ENCODE assay signal across 9 cellular contexts in the genomic region with DNA sequence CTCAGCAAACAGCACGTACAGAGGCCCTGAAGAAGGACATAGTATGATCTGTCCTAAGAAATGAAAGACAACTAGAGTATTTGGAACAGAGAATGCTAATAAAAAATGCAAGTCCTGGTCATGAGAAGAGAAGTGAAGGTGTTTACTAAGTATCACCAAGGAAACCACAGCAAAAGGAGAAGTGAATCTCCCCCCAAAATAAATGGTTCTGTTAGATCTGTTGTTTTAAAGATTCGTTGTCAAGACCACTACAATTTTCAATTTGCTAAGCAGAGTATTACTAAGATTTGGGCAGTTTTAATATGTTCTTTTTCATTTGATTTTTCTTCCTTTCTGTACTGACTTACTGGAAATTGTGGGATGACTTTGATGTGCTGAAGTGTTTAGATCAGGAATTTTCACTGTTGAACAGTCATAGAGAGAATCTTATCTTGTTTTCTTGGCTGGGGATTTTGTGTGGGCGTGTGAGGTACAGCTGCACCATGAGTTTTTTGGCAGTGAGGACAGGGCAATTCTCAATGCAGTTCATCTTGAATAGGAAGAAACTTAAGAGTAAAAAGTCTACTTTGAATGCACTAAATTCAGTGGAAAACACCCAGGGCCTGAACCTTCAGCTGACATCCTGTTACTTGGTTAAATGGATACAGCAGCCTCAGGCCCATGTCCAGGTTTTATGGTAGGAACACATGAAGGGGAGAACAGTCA.
A peak's percentile ranks its signal among the peaks of the same experiment; 100 is the strongest.
DNase-seq lines count a peak whose midpoint lies in the region; ATAC-seq and TF ChIP-seq lines count a peak whose summit lies in the region.
"Had no signal": no experiment of that assay in that cellular context is flagged by ENCODE, and none has a peak within 500 bp of the region (broad histone marks: within the 10 kb centered on the region; RNA-seq: fewer than 3 reads in every experiment).

No MANE protein-coding gene starts in this region.

- POLR2A ChIA-PET in AG04450 (lab: Yijun Ruan, JAX): no interaction called here

- TF ChIP-seq CTCF in AG04450 (IDR thresholded peaks at IDR 0.05; ENCODE audit: low read depth, low read length) (no peak), testis (IDR thresholded peaks at IDR 0.05) (no peak), ascending aorta (IDR thresholded peaks at IDR 0.05) (no peak)

- DNase-seq in AG04450 (ENCODE audit: low read depth, low spot score): peak; percentile 46
- DNase-seq in SKM-1 (lab: John Stamatoyannopoulos, UW; ENCODE audit: unreplicated experiment): peak; percentile 29
- peak in 31 of 42 donors; percentile 1 to 61 (median 27) for DNase-seq in head of caudate nucleus
- DNase-seq in testis: peak; percentile 74
- DNase-seq in ascending aorta (ENCODE audit: low spot score in 2 of 2): no peak
- DNase-seq in NCI-H524 (lab: John Stamatoyannopoulos, UW): no peak

- intact Hi-C loops in head of caudate nucleus (cut with DNase I) (loop anchor here (5.0 to 10.0 kb wide), 2 partner anchors 131 to 408 kb away; a partner anchor contains a TSS), testis (cut with DNase I; ENCODE audit: low total_unique reads) (no loop called here), ascending aorta (cut with DNase I) (no loop called here)

- H3K27me3 ChIP-seq in AG04450 (ENCODE audit: control insufficient read depth, insufficient read depth, low read length) (no peaks in the 10 kb centered on the region), testis (no peaks in the 10 kb centered on the region), ascending aorta (no peaks in the 10 kb centered on the region)
- H3K27me3 ChIP-seq: body of pancreas had no signal

- H3K4me1 ChIP-seq in testis: peaks cover 18% of the 10 kb centered on the region
- H3K4me1 ChIP-seq in ascending aorta: peaks cover 0 to 7% of the 10 kb centered on the region in 2 donors
- H3K4me1 ChIP-seq: body of pancreas had no signal

- peak; percentile 98 for ATAC-seq in GM18867 (IDR thresholded peaks at IDR 0.05; ENCODE audit: unreplicated experiment)
- peak; percentile 91 for ATAC-seq in HG02981 (IDR thresholded peaks at IDR 0.05; ENCODE audit: unreplicated experiment)
- ATAC-seq: body of pancreas had no signal

- no peak overlapping the region for H3K27ac ChIP-seq in AG04450 (ENCODE audit: low read depth, low read length)
- H3K27ac ChIP-seq in testis: peak overlapping the region in 1 of 2 donors; percentile 6
- H3K27ac ChIP-seq in ascending aorta: no peak overlapping the region

- TF ChIP-seq POLR2A in testis (IDR thresholded peaks at IDR 0.05): no peak

- 26 to 32% methylated on average over 3 of the region's 3 CpGs for WGBS in testis, 2 donors

- H3K4me3 ChIP-seq in AG04450 (ENCODE audit: low read depth, low read length) (no peak overlapping the region), testis (no peak overlapping the region), ascending aorta (no peak overlapping the region)
- H3K4me3 ChIP-seq: body of pancreas had no signal

- H3K9me3 ChIP-seq in AG04450 (ENCODE audit: control insufficient read depth, insufficient read depth, low read length): no peaks in the 10 kb centered on the region
- no peaks in the 10 kb centered on the region for H3K9me3 ChIP-seq in testis
- no peaks in the 10 kb centered on the region for H3K9me3 ChIP-seq in ascending aorta
- H3K9me3 ChIP-seq: body of pancreas had no signal

- CTCF ChIA-PET in AG04450 (lab: Charles Lee): interaction anchor here (1.0 to 1.4 kb wide), 2 partner anchors 9 to 18 kb away, joined by 3 to 4 read pairs; no protein-coding TSS in a partner anchor

- H3K36me3 ChIP-seq in testis (ENCODE audit: low read depth, missing control alignments) (no peaks in the 10 kb centered on the region), ascending aorta (no peaks in the 10 kb centered on the region)

Comparison
In these comparisons a context has a peak if more than half of its experiments do, and no peak if none do; other contexts are left out.
1. DNase-seq: peak in AG04450 (single experiment), SKM-1 (single experiment), head of caudate nucleus (31 of 42) and testis (single experiment); none in ascending aorta (0 of 2) and NCI-H524 (0 of 2).